In genomic region chrY:19307627-19308026, GRCh38 we compare ENCODE assay signal across 31 cellular contexts.
"Had no signal": no experiment of that assay in that cellular context is flagged by ENCODE, and none has a peak within 500 bp of the region (broad histone marks: within the 10 kb centered on the region; RNA-seq: fewer than 3 reads in every experiment).

No MANE protein-coding gene starts in this region.

- H3K4me3 ChIP-seq: adrenal gland, body of pancreas, cardiac muscle cell, colonic mucosa, dorsolateral prefrontal cortex, esophagus muscularis mucosa, gastroesophageal sphincter had no signal

- H3K4me1 ChIP-seq: adrenal gland, body of pancreas, colonic mucosa, esophagus muscularis mucosa, gastroesophageal sphincter had no signal

- ATAC-seq: activated CD4-positive, alpha-beta T cell treated with anti-CD3 and anti-CD28 coated beads for 36 hours; activated CD8-positive, alpha-beta memory T cell treated with anti-CD3 and anti-CD28 coated beads, Interleukin-2, amount 10 ng/mL, durations not matched to agents 7 days and 5 days; activated CD8-positive, alpha-beta T cell treated with anti-CD3 and anti-CD28 coated beads, Interleukin-2, amount 10 ng/mL, durations not matched to agents 7 days and 5 days; body of pancreas; gastroesophageal sphincter; T-helper 17 cell had no signal

- H3K36me3 ChIP-seq: adrenal gland, cardiac muscle cell, colonic mucosa, esophagus muscularis mucosa, gastroesophageal sphincter had no signal

- H3K27me3 ChIP-seq: adrenal gland, body of pancreas, cardiac muscle cell, colonic mucosa, dorsolateral prefrontal cortex, esophagus muscularis mucosa, gastroesophageal sphincter had no signal

- H3K27ac ChIP-seq: adrenal gland, body of pancreas, cardiac muscle cell, colonic mucosa, dorsolateral prefrontal cortex, esophagus muscularis mucosa, gastroesophageal sphincter had no signal

- H3K9me3 ChIP-seq: adrenal gland, body of pancreas, colonic mucosa, esophagus muscularis mucosa, gastroesophageal sphincter had no signal

- DNase-seq: activated CD4-positive, alpha-beta memory T cell treated with anti-CD3 and anti-CD28 coated beads for 36 hours; activated CD4-positive, alpha-beta T cell treated with anti-CD3 and anti-CD28 coated beads for 36 hours; activated CD4-positive, alpha-beta T cell treated with anti-CD3 and anti-CD28 coated beads, Interleukin-2, amount 10 ng/mL, durations not matched to agents 24 days and 14 days; activated CD4-positive, CD25-positive, alpha-beta regulatory T cell; activated CD4-positive, CD25-positive, alpha-beta regulatory T cell treated with anti-CD3 and anti-CD28 coated beads, Interleukin-2, amount 50 U/mL, for 72 hours; activated CD8-positive, alpha-beta memory T cell treated with anti-CD3 and anti-CD28 coated beads, Interleukin-2, amount 10 ng/mL, durations not matched to agents 7 days and 5 days; activated CD8-positive, alpha-beta memory T cell treated with anti-CD3 and anti-CD28 coated beads, Interleukin-2, amount 50 U/mL, for 4 hours; activated CD8-positive, alpha-beta T cell treated with anti-CD3 and anti-CD28 coated beads, Interleukin-2, amount 10 ng/mL, durations not matched to agents 7 days and 5 days; activated gamma-delta T cell; activated naive CD4-positive, alpha-beta T cell; activated naive CD4-positive, alpha-beta T cell treated with anti-CD3 and anti-CD28 coated beads, Interleukin-2, amount 10 ng/mL, durations not matched to agents 7 days and 5 days; activated T-cell treated with anti-CD3 and anti-CD28 coated beads, Interleukin-2, amount 50 U/mL, for 1 hour; activated T-cell treated with anti-CD3 and anti-CD28 coated beads, Interleukin-2, amount 50 U/mL, for 48 hours; adrenal gland; amygdala; aorta; body of pancreas; central memory CD4-positive, alpha-beta T cell; cerebellar nuclear complex; colonic mucosa; dorsolateral prefrontal cortex; effector memory CD4-positive, alpha-beta T cell; endodermal cell; erythroblast; foreskin melanocyte; head of caudate nucleus; T-helper 1 cell; T-helper 17 cell had no signal
